8 cellular contexts compared by ENCODE assay signal in genomic region chr13:113393572-113394503, GRCh38. TPM values are rescaled to one million over a fixed set of nuclear protein-coding genes. Genes with fewer than 3 reads are reported as not detected.
DNase-seq lines count a peak whose midpoint lies in the region; ATAC-seq and TF ChIP-seq lines count a peak whose summit lies in the region.

No MANE protein-coding gene starts in this region.

- H3K27ac ChIP-seq in SK-N-MC (no peak overlapping the region), parathyroid adenoma (no peak overlapping the region), tibial nerve (peak overlapping the region in 3 of 4 donors; percentile 40 to 67 (median 47))

- no peaks in the 10 kb centered on the region for H3K79me2 ChIP-seq in parathyroid adenoma

- TF ChIP-seq EP300 in tibial nerve (IDR thresholded peaks at IDR 0.05), result no peak

- ATAC-seq in Right ventricle myocardium superior (ENCODE audit: poor library complexity), result peak; percentile 91

- H3K4me1 ChIP-seq in parathyroid adenoma, result no peaks in the 10 kb centered on the region
- peaks cover 0 to 13% (median 0%) of the 10 kb centered on the region in 4 donors for H3K4me1 ChIP-seq in tibial nerve

- TF ChIP-seq POLR2A in tibial nerve (IDR thresholded peaks at IDR 0.05), result peak in 1 of 2 donors; percentile 20

- H3K4me2 ChIP-seq in parathyroid adenoma (ENCODE audit: low read length), result peak overlapping the region; percentile 51

- H3K9me3 ChIP-seq in SK-N-MC (ENCODE audit: low read depth, low read length), result no peaks in the 10 kb centered on the region
- H3K9me3 ChIP-seq in parathyroid adenoma (ENCODE audit: control insufficient read depth, low read length), result no peaks in the 10 kb centered on the region
- no peaks in the 10 kb centered on the region for H3K9me3 ChIP-seq in tibial nerve

- H3K27me3 ChIP-seq in parathyroid adenoma (ENCODE audit: control insufficient read depth, insufficient read depth, low read length), result no peaks in the 10 kb centered on the region
- no peaks in the 10 kb centered on the region for H3K27me3 ChIP-seq in tibial nerve

- H2AFZ ChIP-seq in parathyroid adenoma, result peak overlapping the region; percentile 90

- H3K36me3 ChIP-seq in SK-N-MC (ENCODE audit: insufficient read depth, low read length) (no peaks in the 10 kb centered on the region), parathyroid adenoma (ENCODE audit: control insufficient read depth, insufficient read depth, low read length) (no peaks in the 10 kb centered on the region), tibial nerve (no peaks in the 10 kb centered on the region)

- peak; percentile 79 for DNase-seq in GDM1 (lab: John Stamatoyannopoulos, UW)
- DNase-seq in H4 (ENCODE audit: low spot score), result peak; percentile 19
- DNase-seq in SK-N-MC (ENCODE audit: low read depth, low spot score), result no peak
- peak; percentile 86 for DNase-seq in activated naive CD4-positive, alpha-beta T cell treated with anti-CD3 and anti-CD28 coated beads, Interleukin-2, amount 50 U/mL, for 16 hours
- peak; percentile 92 for DNase-seq in Right ventricle myocardium superior
- DNase-seq in tibial nerve (ENCODE audit: low spot score in 2 of 2), result peak; percentile 62 to 63

- H3K9ac ChIP-seq in SK-N-MC (ENCODE audit: insufficient read length) (peak overlapping the region; percentile 67), parathyroid adenoma (no peak overlapping the region)

- 11 to 15% methylated on average over 14 to 16 of the region's 69 CpGs for WGBS in tibial nerve, 2 donors

- intact Hi-C loops in Right ventricle myocardium superior (cut with DNase I), result loop anchor here (10.0 kb wide), 1 partner anchor 99 kb away; the partner anchor contains the start of gene LAMP1

- TF ChIP-seq CTCF in LNCAP (IDR thresholded peaks at IDR 0.05) (peak; percentile 76), parathyroid adenoma (IDR thresholded peaks at IDR 0.05) (peak; percentile 58), tibial nerve (IDR thresholded peaks at IDR 0.05) (peak; percentile 94 to 98 (median 95))

- H3K4me3 ChIP-seq in SK-N-MC (peak overlapping the region; percentile 89), parathyroid adenoma (ENCODE audit: low read depth, low read length) (peak overlapping the region; percentile 42), tibial nerve (peak overlapping the region; percentile 43 to 81 (median 72))

RNA-seq across cellular contexts. Expression of gene GRTP1, which starts 29.9 kb away (rescaled TPM):
- total RNA-seq in H4 (2014; rRNA removed; shearing (Covaris generic)), result 3.6 and 6.7 TPM in 2 replicates
- total RNA-seq in Right ventricle myocardium superior (1.1 TPM), tibial nerve (10 to 100 TPM in 2 of 4 donors, 1 to 10 TPM in 2; 9.0 to 19.2 (median 9.9) TPM)

RNA-seq across cellular contexts. Expression of gene ADPRHL1, which starts 59.5 kb away (rescaled TPM):
- total RNA-seq in H4 (2014; rRNA removed; shearing (Covaris generic)), result 0.23 and 1.3 TPM in 2 replicates
- total RNA-seq in Right ventricle myocardium superior, result 506 TPM
- total RNA-seq in tibial nerve, result 10 to 100 TPM in 2 of 4 donors, 1 to 10 TPM in 2; 6.9 to 15.5 (median 12.6) TPM

Comparison
In these comparisons a context has a peak if more than half of its experiments do, and no peak if none do; other contexts are left out.
1. H3K27ac ChIP-seq: peak in tibial nerve (3 of 4); none in SK-N-MC (single experiment) and parathyroid adenoma (single experiment).
2. RNA of gene ADPRHL1, which starts 59.5 kb away (total RNA-seq): 506 TPM in Right ventricle myocardium superior (single experiment); 6.9 to 15.5 TPM in tibial nerve and 0.23 to 1.3 TPM in H4; every median in the first group is over 10 times any median in the second.
3. Peak in every context shown above with its lines, with median percentiles within 50 percentile points of each other: CTCF ChIP-seq and H3K4me3 ChIP-seq.